In the genomic region with DNA sequence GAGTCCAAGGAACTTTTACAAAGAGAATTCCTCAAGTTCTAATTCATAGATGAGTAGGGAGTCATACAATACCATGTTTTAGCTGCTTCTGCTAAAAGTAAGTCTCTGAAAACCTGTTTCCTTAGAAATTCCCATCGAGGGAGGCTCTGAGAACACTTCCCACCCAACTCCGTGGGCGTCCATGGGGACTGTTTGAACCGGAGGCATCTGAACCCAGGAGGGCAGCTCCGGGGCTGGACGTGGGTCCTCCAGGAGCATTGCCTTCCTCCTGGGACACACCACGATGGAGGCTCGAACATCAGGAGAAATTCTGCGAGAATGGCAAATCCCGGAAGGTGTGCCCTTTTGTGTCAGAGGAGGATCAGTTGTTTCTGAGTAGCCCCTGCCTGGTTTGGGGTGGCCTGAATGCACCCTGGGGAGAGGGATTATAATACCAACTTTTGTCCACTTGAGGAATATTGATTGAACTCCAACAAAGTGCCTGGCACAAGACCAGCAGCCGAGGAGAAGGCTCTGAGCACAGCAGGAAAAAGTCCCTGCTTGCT, we compare ENCODE assay signal across 18 cellular contexts.
DNase-seq lines count a peak whose midpoint lies in the region; ATAC-seq, FAIRE-seq and TF ChIP-seq lines count a peak whose summit lies in the region.
"Had no signal": no experiment of that assay in that cellular context is flagged by ENCODE, and none has a peak within 500 bp of the region (broad histone marks: within the 10 kb centered on the region; RNA-seq: fewer than 3 reads in every experiment).

No MANE protein-coding gene starts in this region.

- intact Hi-C loops in Panc1 (cut with micrococcal nuclease; ENCODE audit: unreplicated experiment): no loop called here
- intact Hi-C loops in spleen (cut with DNase I; ENCODE audit: low total_unique reads): no loop called here

- no peaks in the 10 kb centered on the region for H3K4me1 Mint-ChIP-seq in nephron progenitor cell
- H3K4me1 Mint-ChIP-seq: GM23338, H9 had no signal

- H3K4me1 ChIP-seq in Panc1 (ENCODE audit: control insufficient read depth, insufficient read depth, low read length) (no peaks in the 10 kb centered on the region), spleen (no peaks in the 10 kb centered on the region), small intestine (ENCODE audit: control insufficient read depth in 2 of 2, insufficient read depth in 1 of 2, low read depth in 1 of 2, low read length in 1 of 2) (no peaks in the 10 kb centered on the region)
- H3K4me1 ChIP-seq: Caco-2 had no signal

- WGBS in spleen, 5 donors: 89 to 95% (median 93%) methylated on average over 11 of the region's 11 CpGs
- WGBS in small intestine, 3 donors: 87 to 92% (median 88%) methylated on average over 11 of the region's 11 CpGs

- POLR2A ChIA-PET in Panc1 (lab: Charles Lee): no interaction called here
- POLR2A ChIA-PET in HEK293T (lab: Yijun Ruan, JAX): no interaction called here

- H3K27me3 Mint-ChIP-seq in nephron progenitor cell (ENCODE audit: low read depth, poor library complexity): peaks cover 4% of the 10 kb centered on the region
- H3K27me3 Mint-ChIP-seq: CD4-positive, alpha-beta T cell had no signal

- FAIRE-seq in H54 (lab: Jason Lieb, UNC) (no peak), small intestine (lab: Jason Lieb, UNC) (no peak)
- FAIRE-seq: A204.1, D721Med, G401.6, GM12892, GM18507 had no signal

- CTCF ChIA-PET in Panc1 (lab: Charles Lee) (no interaction called here), HEK293T (lab: Yijun Ruan, JAX) (no interaction called here)

- H3K36me3 ChIP-seq in Panc1 (ENCODE audit: control insufficient read depth, insufficient read depth, low read length) (no peaks in the 10 kb centered on the region), spleen (no peaks in the 10 kb centered on the region), small intestine (ENCODE audit: control insufficient read depth in 2 of 2, insufficient read depth in 2 of 2, low read length in 2 of 2) (no peaks in the 10 kb centered on the region)

- in situ Hi-C loops in Panc1 (cut with HindIII; ENCODE audit: low pct_unique_long_range_greater_than_20kb, low sequenced_read_pairs): no loop called here

- H3K9me3 Mint-ChIP-seq in nephron progenitor cell: peaks cover 64% of the 10 kb centered on the region
- H3K9me3 Mint-ChIP-seq: CD4-positive, alpha-beta T cell had no signal

- H3K27me3 ChIP-seq in Panc1 (ENCODE audit: control insufficient read depth, insufficient read depth, low read length): peaks cover 6% of the 10 kb centered on the region; the same call in 1 of the 2 replicates
- H3K27me3 ChIP-seq in spleen (replicated peaks in 1 of 7): peaks cover 0 to 4% (median 0%) of the 10 kb centered on the region in 7 donors
- H3K27me3 ChIP-seq in small intestine (ENCODE audit: control insufficient read depth in 2 of 2, insufficient read depth in 2 of 2, low read length in 2 of 2): no peaks in the 10 kb centered on the region

- no peak for TF ChIP-seq CTCF in Panc1 (IDR thresholded peaks at IDR 0.05)
- TF ChIP-seq CTCF in nephron progenitor cell (IDR thresholded peaks at IDR 0.05): no peak
- no peak for TF ChIP-seq CTCF in spleen (IDR thresholded peaks at IDR 0.05 in 8 of 11, conservative IDR thresholded peaks at IDR 0.05 in 3 of 11)

- ATAC-seq in Panc1: peak; percentile 45; the same call in 1 of the 2 replicates
- ATAC-seq: GM23338 had no signal

- peaks cover 18% of the 10 kb centered on the region for H3K36me3 Mint-ChIP-seq in nephron progenitor cell (ENCODE audit: low read depth)

- H3K4me3 ChIP-seq in Panc1 (ENCODE audit: low read depth in 2 of 2, low read length in 2 of 2): no peak overlapping the region
- H3K4me3 ChIP-seq in spleen: no peak overlapping the region
- no peak overlapping the region for H3K4me3 ChIP-seq in small intestine (ENCODE audit: low read depth in 1 of 2, low read length in 2 of 2)
- H3K4me3 ChIP-seq: GM23338 had no signal

- H3K27ac Mint-ChIP-seq in nephron progenitor cell: no peak overlapping the region
- H3K27ac Mint-ChIP-seq: CD4-positive, alpha-beta T cell; GM23338; H9 had no signal

- no TSS peak for BruUV-seq in Panc1 (replicated peaks; lab: Mats Ljungman, UMichigan)

- peak overlapping the region; percentile 47 for H3K4me3 Mint-ChIP-seq in nephron progenitor cell
- H3K4me3 Mint-ChIP-seq: CD4-positive, alpha-beta T cell; GM23338; H9 had no signal

- H3K9me3 ChIP-seq in Panc1 (ENCODE audit: control insufficient read depth, insufficient read depth, low read depth, low read length) (no peaks in the 10 kb centered on the region), spleen (peaks cover 0 to 44% (median 10%) of the 10 kb centered on the region in 8 donors), small intestine (ENCODE audit: control insufficient read depth, low read depth) (no peaks in the 10 kb centered on the region)
- H3K9me3 ChIP-seq: Caco-2 had no signal

- TF ChIP-seq POLR2A in spleen (IDR thresholded peaks at IDR 0.05): no peak
- TF ChIP-seq POLR2A in H54 (IDR thresholded peaks at IDR 0.05; ENCODE audit: low read depth, low read length): no peak

- H3K27ac ChIP-seq in Panc1 (ENCODE audit: low read length): no peak overlapping the region
- H3K27ac ChIP-seq in spleen: no peak overlapping the region
- no peak overlapping the region for H3K27ac ChIP-seq in small intestine (ENCODE audit: low read depth in 1 of 2, low read length in 1 of 2)
- H3K27ac ChIP-seq: C4-2B had no signal

- DNase-seq in NAMALWA (ENCODE audit: low spot score): peak; percentile 15
- DNase-seq in Panc1 (ENCODE audit: low read depth, low spot score): no peak
- no peak for DNase-seq in nephron progenitor cell
- DNase-seq in spleen: peak; percentile 56
- DNase-seq in HEK293T (ENCODE audit: extremely low spot score): no peak
- no peak for DNase-seq in H54 (ENCODE audit: insufficient read length, low spot score)
- no peak for DNase-seq in small intestine
- DNase-seq: AML-193; Caco-2; CD4-positive, alpha-beta T cell; H9 had no signal

TF ChIP-seq in HEK293T, 16 proteins besides CTCF, POLR2A, EP300 and RAD21:
- TF ChIP-seq, protein P1, sequence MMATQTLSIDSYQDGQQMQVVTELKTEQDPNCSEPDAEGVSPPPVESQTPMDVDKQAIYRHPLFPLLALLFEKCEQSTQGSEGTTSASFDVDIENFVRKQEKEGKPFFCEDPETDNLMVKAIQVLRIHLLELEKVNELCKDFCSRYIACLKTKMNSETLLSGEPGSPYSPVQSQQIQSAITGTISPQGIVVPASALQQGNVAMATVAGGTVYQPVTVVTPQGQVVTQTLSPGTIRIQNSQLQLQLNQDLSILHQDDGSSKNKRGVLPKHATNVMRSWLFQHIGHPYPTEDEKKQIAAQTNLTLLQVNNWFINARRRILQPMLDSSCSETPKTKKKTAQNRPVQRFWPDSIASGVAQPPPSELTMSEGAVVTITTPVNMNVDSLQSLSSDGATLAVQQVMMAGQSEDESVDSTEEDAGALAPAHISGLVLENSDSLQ (IDR thresholded peaks at IDR 0.05): no peak
- TF ChIP-seq BHLHE40 (IDR thresholded peaks at IDR 0.05; ENCODE audit: borderline replicate concordance) (no peak), SP1 (IDR thresholded peaks at IDR 0.05) (no peak)

Comparison
In these comparisons a context has a peak if more than half of its experiments do, and no peak if none do; other contexts are left out.
1. DNase-seq: peak in NAMALWA (single experiment) and spleen (single experiment); none in Panc1 (single experiment), nephron progenitor cell (single experiment), HEK293T (single experiment), H54 (single experiment) and small intestine (single experiment).